ENCODE assay signal across 18 cellular contexts in genomic region chr15:36903195-36903594, GRCh38.
"Had no signal": no experiment of that assay in that cellular context is flagged by ENCODE, and none has a peak within 500 bp of the region (broad histone marks: within the 10 kb centered on the region; RNA-seq: fewer than 3 reads in every experiment).

No MANE protein-coding gene starts in this region.

- H3K9me3 ChIP-seq: esophagus muscularis mucosa, prostate gland, upper lobe of right lung had no signal

- H3K27me3 ChIP-seq: esophagus muscularis mucosa, upper lobe of right lung had no signal

- H3K4me1 ChIP-seq: prostate gland, upper lobe of right lung had no signal

- H3K4me3 ChIP-seq: coronary artery, esophagus muscularis mucosa, prostate gland, upper lobe of right lung had no signal

- DNase-seq: activated CD4-positive, alpha-beta memory T cell treated with anti-CD3 and anti-CD28 coated beads for 36 hours; activated CD4-positive, alpha-beta T cell treated with anti-CD3 and anti-CD28 coated beads for 48 hours; activated naive CD4-positive, alpha-beta T cell treated with Interleukin-2 at 50 U/mL for 16 hours; activated naive CD8-positive, alpha-beta T cell treated with anti-CD3 and anti-CD28 coated beads for 36 hours; activated T-cell treated with anti-CD3 and anti-CD28 coated beads, Interleukin-2, amount 50 U/mL, for 48 hours; cerebellar nuclear complex; hippocampal formation; left ventricle myocardium superior; midbrain; stimulated activated CD4-positive, alpha-beta T cell treated with anti-CD3 and anti-CD28 coated beads, Interleukin-4, amount 100 ng/mL, for 24 hours; stimulated activated naive CD4-positive, alpha-beta T cell treated with Interleukin-2 at 50 U/mL for 16 hours; T1000; upper lobe of right lung had no signal

- FAIRE-seq: bronchial epithelial cell had no signal

- H3K36me3 ChIP-seq: esophagus muscularis mucosa, prostate gland, upper lobe of right lung had no signal

- H3K27ac ChIP-seq: coronary artery, upper lobe of right lung had no signal

- ATAC-seq: natural killer cell treated with Interleukin-12 subunit alpha and Interleukin-12 subunit beta and Interleukin-15 and Interleukin-18, amount 100 ng/mL, for 72 hours; upper lobe of right lung had no signal
